In the genomic region with DNA sequence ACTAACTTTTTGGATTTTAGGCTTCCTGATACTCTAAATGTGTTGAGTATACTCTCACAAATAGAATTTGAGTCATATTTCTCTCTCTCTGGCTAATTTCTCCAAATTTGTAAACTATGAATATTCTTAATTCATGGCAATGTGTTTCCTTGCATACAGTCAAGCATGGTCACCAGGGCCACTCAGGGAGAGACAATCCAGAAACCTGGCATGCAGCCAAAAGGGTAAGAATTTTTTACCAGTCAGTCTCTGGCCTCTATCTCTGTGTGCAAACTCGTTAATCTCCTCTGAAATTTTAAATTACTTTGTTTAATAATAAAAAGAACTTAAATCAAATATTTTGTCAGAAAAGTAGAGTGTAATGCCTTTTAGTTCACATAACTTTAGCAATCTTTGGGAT, we compare ENCODE assay signal across 29 cellular contexts.
"Had no signal": no experiment of that assay in that cellular context is flagged by ENCODE, and none has a peak within 500 bp of the region (broad histone marks: within the 10 kb centered on the region; RNA-seq: fewer than 3 reads in every experiment).

No MANE protein-coding gene starts in this region.

- H3K4me3 ChIP-seq: adrenal gland, ascending aorta, breast epithelium, cardiac muscle cell, coronary artery, dorsolateral prefrontal cortex had no signal

- H3K4me1 ChIP-seq: adrenal gland, ascending aorta, breast epithelium had no signal

- DNase-seq: activated CD4-positive, alpha-beta memory T cell treated with anti-CD3 and anti-CD28 coated beads for 36 hours; activated CD4-positive, alpha-beta T cell treated with anti-CD3 and anti-CD28 coated beads for 36 hours; activated CD4-positive, alpha-beta T cell treated with anti-CD3 and anti-CD28 coated beads, Interleukin-2, amount 10 ng/mL, durations not matched to agents 24 days and 14 days; activated CD4-positive, CD25-positive, alpha-beta regulatory T cell; activated CD4-positive, CD25-positive, alpha-beta regulatory T cell treated with anti-CD3 and anti-CD28 coated beads, Interleukin-2, amount 50 U/mL, for 72 hours; activated CD8-positive, alpha-beta memory T cell treated with anti-CD3 and anti-CD28 coated beads, Interleukin-2, amount 10 ng/mL, durations not matched to agents 7 days and 5 days; activated CD8-positive, alpha-beta memory T cell treated with anti-CD3 and anti-CD28 coated beads, Interleukin-2, amount 50 U/mL, for 4 hours; activated CD8-positive, alpha-beta T cell treated with anti-CD3 and anti-CD28 coated beads, Interleukin-2, amount 10 ng/mL, durations not matched to agents 7 days and 5 days; activated effector memory CD4-positive, alpha-beta T cell treated with anti-CD3 and anti-CD28 coated beads, Interleukin-2, amount 50 U/mL, for 16 hours; activated naive CD4-positive, alpha-beta T cell treated with anti-CD3 and anti-CD28 coated beads for 36 hours; activated naive CD8-positive, alpha-beta T cell treated with anti-CD3 and anti-CD28 coated beads for 36 hours; activated naive CD8-positive, alpha-beta T cell treated with anti-CD3 and anti-CD28 coated beads, Interleukin-2, amount 50 U/mL, for 24 hours; activated T-cell treated with anti-CD3 and anti-CD28 coated beads, Interleukin-2, amount 50 U/mL, for 1 hour; activated T-cell treated with anti-CD3 and anti-CD28 coated beads, Interleukin-2, amount 50 U/mL, for 48 hours; adrenal gland; amygdala; central memory CD4-positive, alpha-beta T cell; cerebellar nuclear complex; dorsolateral prefrontal cortex; effector memory CD4-positive, alpha-beta T cell; endodermal cell; foreskin fibroblast; head of caudate nucleus; T-helper 2 cell had no signal

- H3K9me3 ChIP-seq: adrenal gland, ascending aorta had no signal

- FAIRE-seq: frontal cortex had no signal

- H3K27me3 ChIP-seq: ascending aorta, cardiac muscle cell had no signal

- H3K36me3 ChIP-seq: adrenal gland, ascending aorta, breast epithelium had no signal

- H3K27ac ChIP-seq: adrenal gland, ascending aorta, breast epithelium, cardiac muscle cell, coronary artery, dorsolateral prefrontal cortex had no signal
